ENCODE assay signal across 32 cellular contexts in the genomic region with DNA sequence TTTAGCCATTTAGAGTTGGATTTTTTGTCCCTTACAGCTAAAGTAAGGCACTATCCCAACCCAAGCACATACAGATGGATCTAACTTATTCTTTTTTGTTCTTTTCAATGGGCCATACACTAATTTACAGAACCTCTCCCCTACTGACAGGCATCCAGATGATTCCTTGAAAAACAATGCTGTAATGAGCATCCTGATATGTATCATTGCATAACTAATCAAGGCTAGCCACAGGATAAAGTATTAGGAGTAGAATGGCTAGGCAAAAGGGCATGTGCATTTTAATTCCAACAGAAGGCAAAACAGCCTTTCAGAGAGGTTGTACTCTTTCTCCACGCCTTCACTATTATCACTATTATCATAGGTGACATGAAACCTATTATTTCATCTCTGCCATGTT. TPM values are rescaled to one million over a fixed set of nuclear protein-coding genes. Genes with fewer than 3 reads are reported as not detected.
DNase-seq lines count a peak whose midpoint lies in the region; ATAC-seq and TF ChIP-seq lines count a peak whose summit lies in the region.
"Had no signal": no experiment of that assay in that cellular context is flagged by ENCODE, and none has a peak within 500 bp of the region (broad histone marks: within the 10 kb centered on the region; RNA-seq: fewer than 3 reads in every experiment).

No MANE protein-coding gene starts in this region.

- POLR2A ChIA-PET in activated B cell treated with CpG ODN at 0.5 μM for 24 hours (lab: Charles Lee) = interaction anchor here (1.0 to 1.9 kb wide), 4 partner anchors 9 to 122 kb away, joined by 3 to 11 read pairs (median 5); no protein-coding TSS in a partner anchor

- H3K27me3 Mint-ChIP-seq in activated naive CD4-positive, alpha-beta T cell treated with anti-CD3 and anti-CD28 coated beads, Interleukin-2, amount 10 ng/mL, durations not matched to agents 7 days and 5 days = no peaks in the 10 kb centered on the region
- no peaks in the 10 kb centered on the region for H3K27me3 Mint-ChIP-seq in activated B cell treated with CpG ODN at 0.5 μM for 24 hours
- H3K27me3 Mint-ChIP-seq: activated CD4-positive, alpha-beta T cell treated with anti-CD3 and anti-CD28 coated beads, Interleukin-2, amount 10 ng/mL, durations not matched to agents 24 days and 14 days; activated CD8-positive, alpha-beta memory T cell treated with anti-CD3 and anti-CD28 coated beads, Interleukin-2, amount 10 ng/mL, durations not matched to agents 7 days and 5 days had no signal

- H4K20me1 ChIP-seq in DND-41 (ENCODE audit: insufficient read depth, low read length) = peaks cover 39% of the 10 kb centered on the region

- H3K79me2 ChIP-seq in DND-41 (ENCODE audit: insufficient read depth, low read length) = peaks cover 87% of the 10 kb centered on the region
- H3K79me2 ChIP-seq in trophoblast cell (ENCODE audit: control insufficient read depth, insufficient read depth, low read length, poor library complexity) = no peaks in the 10 kb centered on the region

- intact Hi-C loops in activated B cell treated with CpG ODN at 0.5 μM for 24 hours (cut with micrococcal nuclease) = loop anchor here (1.0 to 10.0 kb wide), 9 partner anchors 16 to 430 kb away; a partner anchor contains a TSS

- H2AK5ac ChIP-seq in trophoblast cell (ENCODE audit: low read length) = no peak overlapping the region

- no peak overlapping the region for H3K14ac ChIP-seq in trophoblast cell (ENCODE audit: low read length)

- H2BK120ac ChIP-seq in trophoblast cell (ENCODE audit: insufficient read depth, low read length, poor library complexity) = no peak overlapping the region

- no peak overlapping the region for H3K18ac ChIP-seq in trophoblast cell (ENCODE audit: low read length)

- H3K9ac ChIP-seq in DND-41 (ENCODE audit: low read depth, low read length) = no peak overlapping the region
- no peak overlapping the region for H3K9ac ChIP-seq in trophoblast cell (ENCODE audit: low read length)

- H3K9me3 Mint-ChIP-seq in activated naive CD4-positive, alpha-beta T cell treated with anti-CD3 and anti-CD28 coated beads, Interleukin-2, amount 10 ng/mL, durations not matched to agents 7 days and 5 days = no peaks in the 10 kb centered on the region
- no peaks in the 10 kb centered on the region for H3K9me3 Mint-ChIP-seq in activated B cell treated with CpG ODN at 0.5 μM for 24 hours
- H3K9me3 Mint-ChIP-seq: activated CD4-positive, alpha-beta T cell treated with anti-CD3 and anti-CD28 coated beads, Interleukin-2, amount 10 ng/mL, durations not matched to agents 24 days and 14 days; activated T-helper 1 cell treated with anti-CD3 and anti-CD28 coated beads, Interleukin-12 subunit alpha, Interleukin-12 subunit beta, Interleukin-2, Interleukin-4 antibody, amounts not matched to agents 30 ng/mL and 10 ng/mL and 1 ng/mL, durations not matched to agents 14 hours and 24 hours and 36 hours had no signal

- H2BK12ac ChIP-seq in trophoblast cell (ENCODE audit: low read length) = no peak overlapping the region

- no peak overlapping the region for H2AFZ ChIP-seq in DND-41 (ENCODE audit: low read depth, low read length)
- H2AFZ ChIP-seq in trophoblast cell (ENCODE audit: insufficient read depth, low read length, poor library complexity) = no peak overlapping the region

- H3K27ac ChIP-seq in DND-41 (ENCODE audit: low read length) (peak overlapping the region; percentile 69), trophoblast cell (ENCODE audit: low read depth, low read length) (no peak overlapping the region)
- H3K27ac ChIP-seq: A549, cardiac muscle cell, coronary artery, tibial nerve, VCaP had no signal

- H3K4me2 ChIP-seq in DND-41 (ENCODE audit: insufficient read depth, low read length) (no peak overlapping the region), trophoblast cell (ENCODE audit: low read length) (no peak overlapping the region)
- H3K4me2 ChIP-seq: A549, smooth muscle cell had no signal

- peaks cover 39% of the 10 kb centered on the region for H3K36me3 Mint-ChIP-seq in activated naive CD4-positive, alpha-beta T cell treated with anti-CD3 and anti-CD28 coated beads, Interleukin-2, amount 10 ng/mL, durations not matched to agents 7 days and 5 days
- H3K36me3 Mint-ChIP-seq in activated B cell treated with CpG ODN at 0.5 μM for 24 hours (ENCODE audit: low read depth) = peaks cover 56% of the 10 kb centered on the region

- H3K27me3 ChIP-seq in DND-41 (ENCODE audit: insufficient read depth, low read length, poor library complexity) (no peaks in the 10 kb centered on the region), trophoblast cell (ENCODE audit: insufficient read depth, low read length) (no peaks in the 10 kb centered on the region)
- H3K27me3 ChIP-seq: BE2C, cardiac muscle cell, left lung, tibial nerve had no signal

- no peak for DNase-seq in activated naive CD4-positive, alpha-beta T cell treated with anti-CD3 and anti-CD28 coated beads, Interleukin-2, amount 10 ng/mL, durations not matched to agents 7 days and 5 days
- DNase-seq in activated naive CD4-positive, alpha-beta T cell (lab: John Stamatoyannopoulos, UW) = no peak
- DNase-seq in DND-41 (no peak), activated B cell treated with CpG ODN at 0.5 μM for 24 hours (no peak), trophoblast cell (peak; percentile 23 to 76), SW 1271 (lab: John Stamatoyannopoulos, UW) (no peak), G401 (ENCODE audit: low spot score) (no peak)
- DNase-seq: activated CD4-positive, alpha-beta T cell treated with anti-CD3 and anti-CD28 coated beads, Interleukin-2, amount 10 ng/mL, durations not matched to agents 24 days and 14 days; activated naive CD4-positive, alpha-beta T cell treated with anti-CD3 and anti-CD28 coated beads, Interleukin-2, amount 50 U/mL, for 16 hours; COR-L47; effector memory CD4-positive, alpha-beta T cell; left lung; mesenchymal stem cell; NCI-H1048; NCI-H1694; NCI-H446; NCI-H748 treated with DMSO at 0.1 percent for 48 hours; right cardiac atrium; Right ventricle myocardium superior; stimulated activated CD4-positive, alpha-beta T cell treated with anti-CD3 and anti-CD28 coated beads, Interleukin-1b, Interleukin-23, amount 100 ng/mL, for 48 hours had no signal

- WGBS in trophoblast cell (ENCODE audit: extremely low coverage, insufficient coverage, insufficient read length) = no CpG with 5 or more reads among the region's 1 CpG

- no peak overlapping the region for H2BK5ac ChIP-seq in trophoblast cell (ENCODE audit: low read depth, low read length, poor library complexity)

- H3K4me3 ChIP-seq in DND-41 (ENCODE audit: low read depth in 1 of 2, low read length in 2 of 2) = no peak overlapping the region
- no peak overlapping the region for H3K4me3 ChIP-seq in trophoblast cell (ENCODE audit: low read depth, low read length)
- H3K4me3 ChIP-seq: A549, cardiac muscle cell, coronary artery, left lung, smooth muscle cell, tibial nerve had no signal

- H3K9me3 ChIP-seq in DND-41 (ENCODE audit: insufficient read depth, low read length, severe bottlenecking) (no peaks in the 10 kb centered on the region), trophoblast cell (ENCODE audit: insufficient read depth, low read depth, low read length) (no peaks in the 10 kb centered on the region)
- H3K9me3 ChIP-seq: A549, BE2C, left lung, tibial nerve had no signal

- peaks cover 51% of the 10 kb centered on the region for H3K4me1 Mint-ChIP-seq in activated naive CD4-positive, alpha-beta T cell treated with anti-CD3 and anti-CD28 coated beads, Interleukin-2, amount 10 ng/mL, durations not matched to agents 7 days and 5 days
- peaks cover 89% of the 10 kb centered on the region for H3K4me1 Mint-ChIP-seq in activated B cell treated with CpG ODN at 0.5 μM for 24 hours

- peaks cover 53% of the 10 kb centered on the region for H3K36me3 ChIP-seq in DND-41 (ENCODE audit: insufficient read depth, low read length)
- no peaks in the 10 kb centered on the region for H3K36me3 ChIP-seq in trophoblast cell (ENCODE audit: control insufficient read depth in 1 of 2, insufficient read depth in 2 of 2, low read length in 2 of 2)

- peak overlapping the region; percentile 45 for H3K27ac Mint-ChIP-seq in activated naive CD4-positive, alpha-beta T cell treated with anti-CD3 and anti-CD28 coated beads, Interleukin-2, amount 10 ng/mL, durations not matched to agents 7 days and 5 days
- H3K27ac Mint-ChIP-seq in activated B cell treated with CpG ODN at 0.5 μM for 24 hours = peak overlapping the region; percentile 81
- H3K27ac Mint-ChIP-seq: activated CD8-positive, alpha-beta memory T cell treated with anti-CD3 and anti-CD28 coated beads, Interleukin-2, amount 10 ng/mL, durations not matched to agents 7 days and 5 days; activated T-helper 1 cell treated with anti-CD3 and anti-CD28 coated beads, Interleukin-12 subunit alpha, Interleukin-12 subunit beta, Interleukin-2, Interleukin-4 antibody, amounts not matched to agents 30 ng/mL and 10 ng/mL and 1 ng/mL, durations not matched to agents 14 hours and 24 hours and 36 hours had no signal

- H3K4me1 ChIP-seq in DND-41 (ENCODE audit: insufficient read depth, low read length) = peaks cover 52% of the 10 kb centered on the region
- H3K4me1 ChIP-seq in trophoblast cell (ENCODE audit: control insufficient read depth in 1 of 2, insufficient read depth in 2 of 2, low read length in 2 of 2) = peaks cover 5% of the 10 kb centered on the region in 2 experiments
- H3K4me1 ChIP-seq: BE2C had no signal

- no peak overlapping the region for H3K4ac ChIP-seq in trophoblast cell (ENCODE audit: low read depth, low read length)

- in situ Hi-C loops in G401 (cut with HindIII; ENCODE audit: low sequenced_read_pairs) = no loop called here

- no peak overlapping the region for H4K12ac ChIP-seq in trophoblast cell (ENCODE audit: low read depth, low read length)

- ATAC-seq in DND-41 (ENCODE audit: insufficient read depth, low read depth) (no peak), activated B cell treated with CpG ODN at 0.5 μM for 24 hours (ENCODE audit: low read depth) (no peak), HG02885 (IDR thresholded peaks at IDR 0.05; ENCODE audit: poor library complexity, unreplicated experiment) (no peak)
- ATAC-seq: Panc1, right cardiac atrium had no signal

- TF ChIP-seq CTCF in DND-41 (IDR thresholded peaks at IDR 0.05; ENCODE audit: borderline replicate concordance, extremely low read depth, low read length, poor library complexity, severe bottlenecking) = no peak
- no peak for TF ChIP-seq CTCF in activated B cell treated with CpG ODN at 0.5 μM for 24 hours (IDR thresholded peaks at IDR 0.05)

- H3K23ac ChIP-seq in trophoblast cell (ENCODE audit: low read length) = no peak overlapping the region

- no peak overlapping the region for H4K91ac ChIP-seq in trophoblast cell (ENCODE audit: low read depth, low read length)

- CTCF ChIA-PET in activated naive CD4-positive, alpha-beta T cell treated with anti-CD3 and anti-CD28 coated beads, Interleukin-2, amount 10 ng/mL, durations not matched to agents 7 days and 5 days (lab: Charles Lee) = interaction anchor here (0.8 to 1.4 kb wide), 2 partner anchors 8 to 10 kb away, joined by 3 to 4 read pairs; no protein-coding TSS in a partner anchor
- CTCF ChIA-PET in activated B cell treated with CpG ODN at 0.5 μM for 24 hours (lab: Charles Lee) = interaction anchor here (0.7 to 8.4 kb wide), 37 partner anchors 8 to 189 kb away, joined by 3 to 106 read pairs (median 4); no protein-coding TSS in a partner anchor

- H4K8ac ChIP-seq in trophoblast cell (ENCODE audit: low read depth, low read length) = no peak overlapping the region

- no peak overlapping the region for H3K4me3 Mint-ChIP-seq in activated naive CD4-positive, alpha-beta T cell treated with anti-CD3 and anti-CD28 coated beads, Interleukin-2, amount 10 ng/mL, durations not matched to agents 7 days and 5 days
- no peak overlapping the region for H3K4me3 Mint-ChIP-seq in activated B cell treated with CpG ODN at 0.5 μM for 24 hours
- H3K4me3 Mint-ChIP-seq: activated CD4-positive, alpha-beta T cell treated with anti-CD3 and anti-CD28 coated beads, Interleukin-2, amount 10 ng/mL, durations not matched to agents 24 days and 14 days; activated CD8-positive, alpha-beta memory T cell treated with anti-CD3 and anti-CD28 coated beads, Interleukin-2, amount 10 ng/mL, durations not matched to agents 7 days and 5 days; activated T-helper 1 cell treated with anti-CD3 and anti-CD28 coated beads, Interleukin-12 subunit alpha, Interleukin-12 subunit beta, Interleukin-2, Interleukin-4 antibody, amounts not matched to agents 30 ng/mL and 10 ng/mL and 1 ng/mL, durations not matched to agents 14 hours and 24 hours and 36 hours had no signal

- no peaks in the 10 kb centered on the region for H3K79me1 ChIP-seq in trophoblast cell (ENCODE audit: low read length)

RNA-seq across cellular contexts. Expression of a gene that starts 54.1 kb away (rescaled TPM):
- 109 and 127 TPM in 2 replicates for total RNA-seq in activated B cell treated with CpG ODN at 0.5 μM for 24 hours
- polyA plus RNA-seq in trophoblast cell (2013) = 73.6 and 77.0 TPM in 2 replicates
- total RNA-seq in G401 (2014; rRNA removed; shearing (Covaris generic)) = 6.6 and 12.2 TPM in 2 replicates
- total RNA-seq: HT-29 had no signal

Comparison
In these comparisons a context has a peak if more than half of its experiments do, and no peak if none do; other contexts are left out.
1. DNase-seq: peak in trophoblast cell (2 of 2); none in activated naive CD4-positive, alpha-beta T cell treated with anti-CD3 and anti-CD28 coated beads, Interleukin-2, amount 10 ng/mL, durations not matched to agents 7 days and 5 days (single experiment), activated naive CD4-positive, alpha-beta T cell (0 of 4), DND-41 (single experiment), activated B cell treated with CpG ODN at 0.5 μM for 24 hours (single experiment), SW 1271 (0 of 2) and G401 (single experiment).